ENCODE assay signal across 18 cellular contexts in genomic region chr13:61531383-61532065, GRCh38.
DNase-seq lines count a peak whose midpoint lies in the region; ATAC-seq, FAIRE-seq and TF ChIP-seq lines count a peak whose summit lies in the region.
"Had no signal": no experiment of that assay in that cellular context is flagged by ENCODE, and none has a peak within 500 bp of the region (broad histone marks: within the 10 kb centered on the region; RNA-seq: fewer than 3 reads in every experiment).

No MANE protein-coding gene starts in this region.

- H4K91ac ChIP-seq in trophoblast cell (ENCODE audit: low read depth, low read length), result no peak overlapping the region

- H3K27ac ChIP-seq in RWPE1, result no peak overlapping the region
- no peak overlapping the region for H3K27ac ChIP-seq in trophoblast cell (ENCODE audit: low read depth, low read length)
- H3K27ac ChIP-seq: Peyer's patch, sigmoid colon had no signal

- H3K4me3 ChIP-seq in trophoblast cell (ENCODE audit: low read depth, low read length), result no peak overlapping the region
- H3K4me3 ChIP-seq: Peyer's patch, sigmoid colon had no signal

- no peak overlapping the region for H3K4ac ChIP-seq in trophoblast cell (ENCODE audit: low read depth, low read length)

- in situ Hi-C loops in KBM-7 (cut with MboI; ENCODE audit: low pct_unique_long_range_greater_than_20kb, low sequenced_read_pairs), result no loop called here

- H3K79me2 ChIP-seq in trophoblast cell (ENCODE audit: control insufficient read depth, insufficient read depth, low read length, poor library complexity), result no peaks in the 10 kb centered on the region

- H3K27me3 ChIP-seq in trophoblast cell (ENCODE audit: insufficient read depth, low read length), result no peaks in the 10 kb centered on the region
- H3K27me3 ChIP-seq: Peyer's patch, sigmoid colon had no signal

- CTCF ChIA-PET in RWPE1 (lab: Yijun Ruan, JAX), result no interaction called here

- no peak for TF ChIP-seq CTCF in RWPE1 (conservative IDR thresholded peaks at IDR 0.05; ENCODE audit: low read depth)

- no peak overlapping the region for H3K23ac ChIP-seq in trophoblast cell (ENCODE audit: low read length)

- H2BK5ac ChIP-seq in trophoblast cell (ENCODE audit: low read depth, low read length, poor library complexity), result no peak overlapping the region

- H3K18ac ChIP-seq in trophoblast cell (ENCODE audit: low read length), result no peak overlapping the region

- no peak overlapping the region for H3K4me2 ChIP-seq in trophoblast cell (ENCODE audit: low read length)

- no peak overlapping the region for H4K8ac ChIP-seq in trophoblast cell (ENCODE audit: low read depth, low read length)

- no peaks in the 10 kb centered on the region for H3K36me3 ChIP-seq in trophoblast cell (ENCODE audit: control insufficient read depth in 1 of 2, insufficient read depth in 2 of 2, low read length in 2 of 2)
- H3K36me3 ChIP-seq: Peyer's patch, sigmoid colon had no signal

- no peak for FAIRE-seq in RCC 7860 (lab: Jason Lieb, UNC)

- H2AFZ ChIP-seq in trophoblast cell (ENCODE audit: insufficient read depth, low read length, poor library complexity), result no peak overlapping the region

- H4K12ac ChIP-seq in trophoblast cell (ENCODE audit: low read depth, low read length), result no peak overlapping the region

- no peak overlapping the region for H3K14ac ChIP-seq in trophoblast cell (ENCODE audit: low read length)

- no peaks in the 10 kb centered on the region for H3K79me1 ChIP-seq in trophoblast cell (ENCODE audit: low read length)

- no peak overlapping the region for H2AK5ac ChIP-seq in trophoblast cell (ENCODE audit: low read length)

- H2BK120ac ChIP-seq in trophoblast cell (ENCODE audit: insufficient read depth, low read length, poor library complexity), result no peak overlapping the region

- no peaks in the 10 kb centered on the region for H3K4me1 ChIP-seq in trophoblast cell (ENCODE audit: control insufficient read depth in 1 of 2, insufficient read depth in 2 of 2, low read length in 2 of 2)
- H3K4me1 ChIP-seq: Peyer's patch, sigmoid colon had no signal

- POLR2A ChIA-PET in RWPE1 (lab: Yijun Ruan, JAX; ENCODE audit: low non-redundant PET), result no interaction called here

- no peaks in the 10 kb centered on the region for H3K9me3 ChIP-seq in trophoblast cell (ENCODE audit: insufficient read depth, low read depth, low read length)
- H3K9me3 ChIP-seq: Peyer's patch, sigmoid colon had no signal

- H3K9ac ChIP-seq in trophoblast cell (ENCODE audit: low read length), result no peak overlapping the region

- ATAC-seq in GM21717 (IDR thresholded peaks at IDR 0.05; ENCODE audit: unreplicated experiment), result peak; percentile 76

- no peak overlapping the region for H2BK12ac ChIP-seq in trophoblast cell (ENCODE audit: low read length)

- no CpG with 5 or more reads among the region's 10 CpGs for WGBS in trophoblast cell (ENCODE audit: extremely low coverage, insufficient coverage, insufficient read length)

- peak; percentile 14 for DNase-seq in KBM-7
- peak; percentile 42 for DNase-seq in RWPE1 (ENCODE audit: low spot score)
- peak; percentile 25 to 72 for DNase-seq in trophoblast cell
- no peak for DNase-seq in HCEC 1CT
- DNase-seq in RCC 7860 (ENCODE audit: low spot score), result no peak
- DNase-seq in activated CD8-positive, alpha-beta memory T cell treated with anti-CD3 and anti-CD28 coated beads for 24 hours, result no peak
- DNase-seq: activated naive CD4-positive, alpha-beta T cell treated with Interleukin-2 at 50 U/mL for 16 hours; aorta; COR-L47; effector CD4-positive, alpha-beta T cell; KG1; NCI-H1436; NCI-H2171 treated with DMSO at 0.1 percent for 48 hours; NCI-H69; Peyer's patch; sigmoid colon; stimulated activated CD4-positive, alpha-beta T cell treated with anti-CD3 and anti-CD28 coated beads, Interleukin-1b, Interleukin-23, amount 100 ng/mL, for 48 hours had no signal

Comparison
In these comparisons a context has a peak if more than half of its experiments do, and no peak if none do; other contexts are left out.
1. DNase-seq: peak in KBM-7 (single experiment), RWPE1 (single experiment) and trophoblast cell (2 of 2); none in HCEC 1CT (single experiment), RCC 7860 (single experiment) and activated CD8-positive, alpha-beta memory T cell treated with anti-CD3 and anti-CD28 coated beads for 24 hours (single experiment).